In the genomic region with DNA sequence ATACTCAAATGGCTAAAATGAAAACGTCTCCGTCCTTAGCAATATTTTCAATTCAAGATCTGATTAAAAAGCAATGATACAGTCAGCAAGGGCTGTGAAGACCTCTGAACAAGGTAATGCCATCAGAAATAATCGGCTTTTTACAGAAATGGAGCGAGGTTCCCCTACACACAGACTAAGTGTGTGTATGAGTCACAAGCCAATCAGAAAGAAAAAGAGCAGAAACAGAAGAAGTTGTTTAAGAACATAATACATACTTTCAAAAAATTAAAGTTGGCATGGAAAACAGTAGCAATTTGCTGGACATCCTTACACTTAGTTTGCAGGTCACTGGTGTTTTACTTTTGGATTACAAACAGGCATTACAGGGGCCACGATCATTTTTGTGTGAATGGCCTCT, we compare ENCODE assay signal across 12 cellular contexts.
DNase-seq lines count a peak whose midpoint lies in the region; ATAC-seq, FAIRE-seq and TF ChIP-seq lines count a peak whose summit lies in the region.
"Had no signal": no experiment of that assay in that cellular context is flagged by ENCODE, and none has a peak within 500 bp of the region (broad histone marks: within the 10 kb centered on the region; RNA-seq: fewer than 3 reads in every experiment).

No MANE protein-coding gene starts in this region.

- no peaks in the 10 kb centered on the region for H3K9me2 ChIP-seq in PC-3 (replicated peaks; ENCODE audit: low read length)

- POLR2A ChIA-PET in MCF 10A (lab: Yijun Ruan, JAX) (interaction anchor here (0.7 to 3.2 kb wide), 12 partner anchors 9 to 709 kb away, joined by 3 to 45 read pairs (median 4); no protein-coding TSS in a partner anchor), PC-3 (lab: Charles Lee; ENCODE audit: unreplicated experiment) (no interaction called here), endothelial cell of umbilical vein (lab: Charles Lee) (no interaction called here)

- H4K20me1 ChIP-seq in PC-3 (ENCODE audit: low read length) (no peaks in the 10 kb centered on the region), endothelial cell of umbilical vein (replicated peaks; ENCODE audit: control insufficient read depth, extremely low read depth, insufficient read depth, low read length) (no peaks in the 10 kb centered on the region)

- H3K36me3 ChIP-seq in breast epithelium (no peaks in the 10 kb centered on the region), PC-3 (ENCODE audit: low read depth, low read length) (no peaks in the 10 kb centered on the region), endothelial cell of umbilical vein (ENCODE audit: control insufficient read depth in 2 of 2, extremely low read depth in 1 of 2, insufficient read depth in 2 of 2, low read length in 2 of 2) (no peaks in the 10 kb centered on the region)
- H3K36me3 ChIP-seq: lower lobe of right lung had no signal

- H3K79me2 ChIP-seq in PC-3 (ENCODE audit: low read length) (no peaks in the 10 kb centered on the region), endothelial cell of umbilical vein (ENCODE audit: control insufficient read depth, insufficient read depth, low read length) (no peaks in the 10 kb centered on the region)

- no peak for FAIRE-seq in endothelial cell of umbilical vein (lab: Jason Lieb, UNC)
- FAIRE-seq: TTC549 had no signal

- ATAC-seq in PC-3, result no peak
- no peak for ATAC-seq in esophagus mucosa

- H3K27me3 ChIP-seq in breast epithelium (no peaks in the 10 kb centered on the region), PC-3 (ENCODE audit: low read length) (no peaks in the 10 kb centered on the region), endothelial cell of umbilical vein (ENCODE audit: control insufficient read depth in 2 of 2, insufficient read depth in 2 of 2, low read length in 2 of 2) (no peaks in the 10 kb centered on the region)

- H3F3A ChIP-seq in PC-3 (ENCODE audit: low read length, unreplicated experiment), result no peaks in the 10 kb centered on the region

- no peaks in the 10 kb centered on the region for H3K27me3 Mint-ChIP-seq in MCF 10A (ENCODE audit: insufficient read depth, unreplicated experiment)
- H3K27me3 Mint-ChIP-seq: IgD-negative memory B cell had no signal

- no peaks in the 10 kb centered on the region for H3K9me3 Mint-ChIP-seq in MCF 10A (ENCODE audit: unreplicated experiment)
- H3K9me3 Mint-ChIP-seq: IgD-negative memory B cell had no signal

- no peaks in the 10 kb centered on the region for H3K4me1 ChIP-seq in breast epithelium
- peaks cover 46% of the 10 kb centered on the region for H3K4me1 ChIP-seq in PC-3 (ENCODE audit: insufficient read depth, low read length)
- H3K4me1 ChIP-seq in endothelial cell of umbilical vein (ENCODE audit: control insufficient read depth, extremely low read depth, insufficient read depth, low read length), result peaks cover 7% of the 10 kb centered on the region
- H3K4me1 ChIP-seq: lower lobe of right lung had no signal

- H3K4me3 Mint-ChIP-seq in MCF 10A (ENCODE audit: unreplicated experiment), result no peak overlapping the region
- H3K4me3 Mint-ChIP-seq: IgD-negative memory B cell had no signal

- intact Hi-C loops in MCF 10A (cut with micrococcal nuclease) (loop anchor here (5.0 to 10.0 kb wide), 2 partner anchors 97 to 184 kb away; no protein-coding TSS in a partner anchor), breast epithelium (cut with DNase I; ENCODE audit: low total_unique reads) (no loop called here), PC-3 (cut with micrococcal nuclease) (loop anchor here (5.0 kb wide), 2 partner anchors 182 to 707 kb away; no protein-coding TSS in a partner anchor), endothelial cell of umbilical vein (cut with micrococcal nuclease) (no loop called here)

- TF ChIP-seq CTCF in MCF 10A (IDR thresholded peaks at IDR 0.05; ENCODE audit: unreplicated experiment) (no peak), breast epithelium (IDR thresholded peaks at IDR 0.05) (no peak), PC-3 (conservative IDR thresholded peaks at IDR 0.05; ENCODE audit: low read depth, low read length) (no peak), endothelial cell of umbilical vein (IDR thresholded peaks at IDR 0.05; ENCODE audit: extremely low read depth in 1 of 2, insufficient read depth in 1 of 2, low read depth in 1 of 2, low read length in 2 of 2) (no peak)

- peak overlapping the region; percentile 40 for H3K27ac Mint-ChIP-seq in MCF 10A (ENCODE audit: low read depth, unreplicated experiment)
- H3K27ac Mint-ChIP-seq: IgD-negative memory B cell had no signal

- H2AFZ ChIP-seq in PC-3 (ENCODE audit: low read length), result peak overlapping the region; percentile 62
- peak overlapping the region; percentile 64 for H2AFZ ChIP-seq in endothelial cell of umbilical vein (ENCODE audit: low read depth, low read length)

- no peak for TF ChIP-seq POLR2A in breast epithelium (IDR thresholded peaks at IDR 0.05)
- no peak for TF ChIP-seq POLR2A in endothelial cell of umbilical vein (IDR thresholded peaks at IDR 0.05; ENCODE audit: low read depth, low read length)

- no peaks in the 10 kb centered on the region for H3K36me3 Mint-ChIP-seq in MCF 10A (ENCODE audit: insufficient read depth, unreplicated experiment)

- peak overlapping the region; percentile 48 for H3K4me2 ChIP-seq in PC-3 (ENCODE audit: low read length)
- no peak overlapping the region for H3K4me2 ChIP-seq in endothelial cell of umbilical vein (ENCODE audit: insufficient read depth, low read length)

- H3K9ac ChIP-seq in PC-3 (ENCODE audit: low read length) (no peak overlapping the region; the same call in 1 of the 2 replicates), endothelial cell of umbilical vein (replicated peaks; ENCODE audit: extremely low read depth, insufficient read depth, low read length) (no peak overlapping the region)

- no peaks in the 10 kb centered on the region for H3K9me1 ChIP-seq in endothelial cell of umbilical vein (replicated peaks; ENCODE audit: control insufficient read depth, extremely low read depth, insufficient read depth, low read length)

- BruUV-seq in MCF 10A (replicated peaks; lab: Mats Ljungman, UMichigan), result no TSS peak
- no TSS peak for BruUV-seq in PC-3 (replicated peaks; lab: Mats Ljungman, UMichigan)
- BruUV-seq in endothelial cell of umbilical vein (replicated peaks; lab: Mats Ljungman, UMichigan), result no TSS peak

- CTCF ChIA-PET in MCF 10A (lab: Yijun Ruan, JAX), result interaction anchor here (0.6 to 3.6 kb wide), 8 partner anchors 10 to 708 kb away, joined by 3 to 24 read pairs (median 4); no protein-coding TSS in a partner anchor
- CTCF ChIA-PET in PC-3 (lab: Charles Lee), result interaction anchor here (0.7 kb wide), 1 partner anchor 800 kb away, joined by 3 read pairs; no protein-coding TSS in a partner anchor
- CTCF ChIA-PET in endothelial cell of umbilical vein (lab: Charles Lee), result interaction anchor here (1.2 to 5.4 kb wide), 9 partner anchors 10 to 653 kb away, joined by 4 to 81 read pairs (median 13); a partner anchor contains a TSS

- DNase-seq in MCF 10A (ENCODE audit: unreplicated experiment), result no peak
- no peak for DNase-seq in breast epithelium (ENCODE audit: low spot score in 2 of 2)
- DNase-seq in PC-3, result no peak
- DNase-seq in endothelial cell of umbilical vein (ENCODE audit: low read depth, low spot score), result no peak
- no peak for DNase-seq in NCI-H2196 treated with DMSO at 0.1 percent for 48 hours (lab: John Stamatoyannopoulos, UW; ENCODE audit: unreplicated experiment)
- no peak for DNase-seq in NCI-H146 (lab: John Stamatoyannopoulos, UW)
- DNase-seq in GDM1 (lab: John Stamatoyannopoulos, UW), result no peak
- DNase-seq: lower lobe of right lung, NCI-H226 had no signal

- dilution Hi-C loops in endothelial cell of umbilical vein (cut with MboI; ENCODE audit: extremely low pct_ligation_motif_present, low sequenced_read_pairs), result no loop called here

- H3K27ac ChIP-seq in breast epithelium, result no peak overlapping the region
- H3K27ac ChIP-seq in PC-3 (ENCODE audit: low read length), result no peak overlapping the region
- no peak overlapping the region for H3K27ac ChIP-seq in endothelial cell of umbilical vein (ENCODE audit: insufficient read depth, low read depth, low read length)
- H3K27ac ChIP-seq: lower lobe of right lung had no signal

- H3K4me1 Mint-ChIP-seq in MCF 10A (ENCODE audit: insufficient read depth, unreplicated experiment), result peaks cover 17% of the 10 kb centered on the region

- H3K9me3 ChIP-seq in breast epithelium (no peaks in the 10 kb centered on the region), PC-3 (ENCODE audit: low read length) (no peaks in the 10 kb centered on the region), endothelial cell of umbilical vein (replicated peaks; ENCODE audit: control insufficient read depth, insufficient read depth, low read length) (no peaks in the 10 kb centered on the region)
- H3K9me3 ChIP-seq: lower lobe of right lung had no signal

- H3K4me3 ChIP-seq in breast epithelium (no peak overlapping the region), PC-3 (ENCODE audit: low read length) (no peak overlapping the region), endothelial cell of umbilical vein (replicated peaks in 1 of 3; ENCODE audit: insufficient read depth in 1 of 3, low read depth in 1 of 3, low read length in 3 of 3) (no peak overlapping the region)
- H3K4me3 ChIP-seq: lower lobe of right lung had no signal

TF ChIP-seq in endothelial cell of umbilical vein, 7 proteins besides CTCF, POLR2A, EP300 and RAD21:
- no peak for TF ChIP-seq GATA2 (IDR thresholded peaks at IDR 0.05; ENCODE audit: insufficient read depth, insufficient read length, low read depth, low read length)

Comparison
In these comparisons a context has a peak if more than half of its experiments do, and no peak if none do; other contexts are left out.
1. intact Hi-C loops: an anchor here in MCF 10A (5.0 to 10.0 kb wide) and PC-3 (5.0 kb wide); none called in breast epithelium and endothelial cell of umbilical vein.